11 cellular contexts compared by ENCODE assay signal in genomic region chr20:33392016-33392415, GRCh38. TPM values are rescaled to one million over a fixed set of nuclear protein-coding genes. Genes with fewer than 3 reads are reported as not detected.
DNase-seq lines count a peak whose midpoint lies in the region; ATAC-seq and TF ChIP-seq lines count a peak whose summit lies in the region.
"Had no signal": no experiment of that assay in that cellular context is flagged by ENCODE, and none has a peak within 500 bp of the region (broad histone marks: within the 10 kb centered on the region; RNA-seq: fewer than 3 reads in every experiment).

No MANE protein-coding gene starts in this region.

- H3K36me3 Mint-ChIP-seq in activated T-helper 17 cell treated with anti-CD3 and anti-CD28 coated beads, Interleukin-2, amount 50 U/mL, for 72 hours (ENCODE audit: low read depth), result peaks cover 96% of the 10 kb centered on the region
- peaks cover 17% of the 10 kb centered on the region for H3K36me3 Mint-ChIP-seq in glutamatergic neuron (ENCODE audit: unreplicated experiment)
- H3K36me3 Mint-ChIP-seq in T-helper 2 cell treated with Interferon-gamma antibody and Interleukin-4, amounts not matched to agents 5 μg/mL and 100 μg/mL, for 36 hours (ENCODE audit: low read depth), result peaks cover 43% of the 10 kb centered on the region

- WGBS in lower leg skin, 2 donors, result 61 to 68% methylated on average over 5 of the region's 5 CpGs

- H3K4me3 ChIP-seq in lower leg skin (ENCODE audit: low read depth, poor library complexity, severe bottlenecking), result no peak overlapping the region
- H3K4me3 ChIP-seq: ovary had no signal

- H3K4me1 Mint-ChIP-seq in activated T-helper 17 cell treated with anti-CD3 and anti-CD28 coated beads, Interleukin-2, amount 50 U/mL, for 72 hours, result no peaks in the 10 kb centered on the region
- peaks cover 10% of the 10 kb centered on the region for H3K4me1 Mint-ChIP-seq in glutamatergic neuron (ENCODE audit: low read depth, unreplicated experiment)
- H3K4me1 Mint-ChIP-seq in T-helper 2 cell treated with Interferon-gamma antibody and Interleukin-4, amounts not matched to agents 5 μg/mL and 100 μg/mL, for 36 hours (ENCODE audit: low read depth), result no peaks in the 10 kb centered on the region

- no peak for TF ChIP-seq POLR2A in lower leg skin (IDR thresholded peaks at IDR 0.05)

- no peak overlapping the region for H3K4me3 Mint-ChIP-seq in activated T-helper 17 cell treated with anti-CD3 and anti-CD28 coated beads, Interleukin-2, amount 50 U/mL, for 72 hours
- peak overlapping the region; percentile 81 for H3K4me3 Mint-ChIP-seq in glutamatergic neuron (ENCODE audit: unreplicated experiment)
- H3K4me3 Mint-ChIP-seq in T-helper 2 cell treated with Interferon-gamma antibody and Interleukin-4, amounts not matched to agents 5 μg/mL and 100 μg/mL, for 36 hours, result no peak overlapping the region

- peak overlapping the region; percentile 65 for H3K27ac Mint-ChIP-seq in activated T-helper 17 cell treated with anti-CD3 and anti-CD28 coated beads, Interleukin-2, amount 50 U/mL, for 72 hours
- H3K27ac Mint-ChIP-seq in glutamatergic neuron (ENCODE audit: unreplicated experiment), result peak overlapping the region; percentile 52
- no peak overlapping the region for H3K27ac Mint-ChIP-seq in T-helper 2 cell treated with Interferon-gamma antibody and Interleukin-4, amounts not matched to agents 5 μg/mL and 100 μg/mL, for 36 hours

- intact Hi-C loops in lower leg skin (cut with DNase I; ENCODE audit: low total_unique reads), result no loop called here

- H3K27me3 Mint-ChIP-seq in activated T-helper 17 cell treated with anti-CD3 and anti-CD28 coated beads, Interleukin-2, amount 50 U/mL, for 72 hours, result no peaks in the 10 kb centered on the region
- H3K27me3 Mint-ChIP-seq in glutamatergic neuron (ENCODE audit: unreplicated experiment), result peaks cover 2% of the 10 kb centered on the region
- no peaks in the 10 kb centered on the region for H3K27me3 Mint-ChIP-seq in T-helper 2 cell treated with Interferon-gamma antibody and Interleukin-4, amounts not matched to agents 5 μg/mL and 100 μg/mL, for 36 hours (ENCODE audit: low read depth)

- TF ChIP-seq CTCF in glutamatergic neuron (IDR thresholded peaks at IDR 0.05; ENCODE audit: partially characterized antibody, unreplicated experiment), result no peak
- TF ChIP-seq CTCF in lower leg skin (IDR thresholded peaks at IDR 0.05), result no peak

- H3K9me3 Mint-ChIP-seq in activated T-helper 17 cell treated with anti-CD3 and anti-CD28 coated beads, Interleukin-2, amount 50 U/mL, for 72 hours, result no peaks in the 10 kb centered on the region
- H3K9me3 Mint-ChIP-seq in glutamatergic neuron (ENCODE audit: unreplicated experiment), result no peaks in the 10 kb centered on the region
- no peaks in the 10 kb centered on the region for H3K9me3 Mint-ChIP-seq in T-helper 2 cell treated with Interferon-gamma antibody and Interleukin-4, amounts not matched to agents 5 μg/mL and 100 μg/mL, for 36 hours

- ATAC-seq in activated T-helper 17 cell treated with anti-CD3 and anti-CD28 coated beads, Interleukin-2, amount 50 U/mL, for 72 hours (replicated peaks), result no peak
- no peak for ATAC-seq in HG03439 (IDR thresholded peaks at IDR 0.05; ENCODE audit: unreplicated experiment)

- DNase-seq in A172 (ENCODE audit: low spot score) (peak; percentile 36), ELF-1 (ENCODE audit: low read depth, low spot score) (peak; percentile 37), glutamatergic neuron (peak; percentile 53), lower leg skin (ENCODE audit: low spot score in 2 of 2) (no peak), NCI-H146 (lab: John Stamatoyannopoulos, UW) (no peak)
- DNase-seq in T-helper 2 cell treated with Interferon-gamma antibody and Interleukin-4, amounts not matched to agents 5 μg/mL and 100 μg/mL, for 36 hours (ENCODE audit: low spot score), result no peak
- DNase-seq: AML-193, mammary epithelial cell, ovary had no signal

RNA-seq across cellular contexts. Expression of gene CDK5RAP1, which starts 9.3 kb away (rescaled TPM):
- total RNA-seq in A172 (2014; rRNA removed; shearing (Covaris generic)), result 54.3 and 94.3 TPM in 2 replicates
- total RNA-seq in activated T-helper 17 cell treated with anti-CD3 and anti-CD28 coated beads, Interleukin-2, amount 50 U/mL, for 72 hours, result 10 to 100 TPM; 24.1 to 44.5 TPM
- total RNA-seq in glutamatergic neuron (ENCODE audit: unreplicated experiment), result 30.9 TPM
- total RNA-seq in lower leg skin, result 10 to 100 TPM; 22.3 to 33.3 (median 25.4) TPM

RNA-seq across cellular contexts. Expression of gene SNTA1, which starts 51.5 kb away (rescaled TPM):
- 60.7 and 70.7 TPM in 2 replicates for total RNA-seq in A172 (2014; rRNA removed; shearing (Covaris generic))
- total RNA-seq in activated T-helper 17 cell treated with anti-CD3 and anti-CD28 coated beads, Interleukin-2, amount 50 U/mL, for 72 hours, result 1 to 10 TPM; 5.5 to 6.5 TPM
- total RNA-seq in glutamatergic neuron (ENCODE audit: unreplicated experiment), result 4.5 TPM
- 10 to 100 TPM; 13.0 to 22.6 (median 17.8) TPM for total RNA-seq in lower leg skin

Comparison
In these comparisons a context has a peak if more than half of its experiments do, and no peak if none do; other contexts are left out.
1. DNase-seq: peak in A172 (single experiment), ELF-1 (single experiment) and glutamatergic neuron (single experiment); none in T-helper 2 cell treated with Interferon-gamma antibody and Interleukin-4, amounts not matched to agents 5 μg/mL and 100 μg/mL, for 36 hours (single experiment), lower leg skin (0 of 2) and NCI-H146 (single experiment).